ENCODE assay signal across 33 cellular contexts in genomic region chr20:48880331-48880730, GRCh38.
"Had no signal": no experiment of that assay in that cellular context is flagged by ENCODE, and none has a peak within 500 bp of the region (broad histone marks: within the 10 kb centered on the region; RNA-seq: fewer than 3 reads in every experiment).

No MANE protein-coding gene starts in this region.

- ATAC-seq: activated CD8-positive, alpha-beta T cell treated with anti-CD3 and anti-CD28 coated beads for 36 hours; activated naive CD8-positive, alpha-beta T cell treated with anti-CD3 and anti-CD28 coated beads, Interleukin-2, amount 50 U/mL, for 24 hours; activated T-cell treated with anti-CD3 and anti-CD28 coated beads, Interleukin-2, amount 50 U/mL, for 4 hours; activated T-helper 17 cell treated with anti-CD3 and anti-CD28 coated beads, Interleukin-2, amount 50 U/mL, for 72 hours; body of pancreas; foreskin keratinocyte; gastroesophageal sphincter; heart right ventricle; WTC11 had no signal

- H3K27ac ChIP-seq: adrenal gland, body of pancreas, colonic mucosa, dorsolateral prefrontal cortex, esophagus muscularis mucosa, foreskin keratinocyte, gastroesophageal sphincter, hepatocyte, VCaP had no signal

- H3K27ac Mint-ChIP-seq: activated CD8-positive, alpha-beta T cell treated with anti-CD3 and anti-CD28 coated beads for 36 hours; activated naive CD4-positive, alpha-beta T cell treated with anti-CD3 and anti-CD28 coated beads for 36 hours; activated naive CD4-positive, alpha-beta T cell treated with anti-CD3 and anti-CD28 coated beads, Interleukin-2, amount 50 U/mL, for 24 hours; activated naive CD8-positive, alpha-beta T cell treated with anti-CD3 and anti-CD28 coated beads for 36 hours; activated naive CD8-positive, alpha-beta T cell treated with anti-CD3 and anti-CD28 coated beads, Interleukin-2, amount 50 U/mL, for 24 hours; activated T-helper 17 cell treated with anti-CD3 and anti-CD28 coated beads, Interleukin-2, amount 50 U/mL, for 72 hours; dendritic cell treated with granulocyte-macrophage colony-stimulating factor and Interleukin-4, amounts not matched to agents 40 ng/mL and 50 ng/mL, for 4 days; endodermal cell; WTC11 had no signal

- H3K9me3 Mint-ChIP-seq: activated CD8-positive, alpha-beta T cell treated with anti-CD3 and anti-CD28 coated beads for 36 hours; activated naive CD4-positive, alpha-beta T cell treated with anti-CD3 and anti-CD28 coated beads for 36 hours; activated naive CD4-positive, alpha-beta T cell treated with anti-CD3 and anti-CD28 coated beads, Interleukin-2, amount 50 U/mL, for 24 hours; activated naive CD8-positive, alpha-beta T cell treated with anti-CD3 and anti-CD28 coated beads for 36 hours; activated naive CD8-positive, alpha-beta T cell treated with anti-CD3 and anti-CD28 coated beads, Interleukin-2, amount 50 U/mL, for 24 hours; activated T-cell treated with anti-CD3 and anti-CD28 coated beads, Interleukin-2, amount 50 U/mL, for 4 hours; activated T-helper 17 cell treated with anti-CD3 and anti-CD28 coated beads, Interleukin-2, amount 50 U/mL, for 72 hours; dendritic cell treated with granulocyte-macrophage colony-stimulating factor and Interleukin-4, amounts not matched to agents 40 ng/mL and 50 ng/mL, for 4 days; endodermal cell had no signal

- H3K4me1 Mint-ChIP-seq: activated naive CD8-positive, alpha-beta T cell treated with anti-CD3 and anti-CD28 coated beads for 36 hours; activated T-helper 17 cell treated with anti-CD3 and anti-CD28 coated beads, Interleukin-2, amount 50 U/mL, for 72 hours had no signal

- H3K36me3 ChIP-seq: adrenal gland, colonic mucosa, esophagus muscularis mucosa, gastroesophageal sphincter, heart right ventricle had no signal

- H3K4me1 ChIP-seq: adrenal gland, body of pancreas, colonic mucosa, foreskin keratinocyte had no signal

- H3K27me3 ChIP-seq: adrenal gland, body of pancreas, colonic mucosa, dorsolateral prefrontal cortex, esophagus muscularis mucosa, gastroesophageal sphincter, heart right ventricle, hepatocyte had no signal

- H3K27me3 Mint-ChIP-seq: activated CD8-positive, alpha-beta T cell treated with anti-CD3 and anti-CD28 coated beads for 36 hours; activated naive CD4-positive, alpha-beta T cell treated with anti-CD3 and anti-CD28 coated beads, Interleukin-2, amount 50 U/mL, for 24 hours; activated naive CD8-positive, alpha-beta T cell treated with anti-CD3 and anti-CD28 coated beads for 36 hours; activated naive CD8-positive, alpha-beta T cell treated with anti-CD3 and anti-CD28 coated beads, Interleukin-2, amount 50 U/mL, for 24 hours; activated T-helper 17 cell treated with anti-CD3 and anti-CD28 coated beads, Interleukin-2, amount 50 U/mL, for 72 hours; dendritic cell treated with granulocyte-macrophage colony-stimulating factor and Interleukin-4, amounts not matched to agents 40 ng/mL and 50 ng/mL, for 4 days had no signal

- DNase-seq: activated CD4-positive, alpha-beta T cell treated with anti-CD3 and anti-CD28 coated beads for 1 hour; activated CD4-positive, alpha-beta T cell treated with anti-CD3 and anti-CD28 coated beads for 4 hours; activated CD4-positive, alpha-beta T cell treated with anti-CD3 and anti-CD28 coated beads, Interleukin-2, amount 50 U/mL, for 1 hour; activated CD4-positive, alpha-beta T cell treated with anti-CD3 and anti-CD28 coated beads, Interleukin-2, amount 50 U/mL, for 48 hours; activated CD8-positive, alpha-beta memory T cell treated with anti-CD3 and anti-CD28 coated beads for 24 hours; activated CD8-positive, alpha-beta T cell treated with anti-CD3 and anti-CD28 coated beads for 36 hours; activated effector memory CD4-positive, alpha-beta T cell treated with Interleukin-2 at 50 U/mL for 16 hours; activated gamma-delta T cell treated with Interleukin-2 at 50 U/mL for 16 hours; activated naive CD4-positive, alpha-beta T cell treated with anti-CD3 and anti-CD28 coated beads for 36 hours; activated naive CD8-positive, alpha-beta T cell treated with anti-CD3 and anti-CD28 coated beads for 36 hours; activated naive CD8-positive, alpha-beta T cell treated with anti-CD3 and anti-CD28 coated beads, Interleukin-2, amount 50 U/mL, for 24 hours; activated T-cell treated with anti-CD3 and anti-CD28 coated beads, Interleukin-2, amount 50 U/mL, for 4 hours; aorta; body of pancreas; central memory CD4-positive, alpha-beta T cell; cerebellar nuclear complex; colonic mucosa; dorsolateral prefrontal cortex; effector memory CD4-positive, alpha-beta T cell; endodermal cell; erythroblast; foreskin keratinocyte; heart right ventricle; T-helper 2 cell had no signal

- H2AFZ ChIP-seq: hepatocyte had no signal

- H3K4me2 ChIP-seq: hepatocyte had no signal

- H3K4me3 Mint-ChIP-seq: activated CD8-positive, alpha-beta T cell treated with anti-CD3 and anti-CD28 coated beads for 36 hours; activated naive CD4-positive, alpha-beta T cell treated with anti-CD3 and anti-CD28 coated beads for 36 hours; activated naive CD4-positive, alpha-beta T cell treated with anti-CD3 and anti-CD28 coated beads, Interleukin-2, amount 50 U/mL, for 24 hours; activated naive CD8-positive, alpha-beta T cell treated with anti-CD3 and anti-CD28 coated beads for 36 hours; activated naive CD8-positive, alpha-beta T cell treated with anti-CD3 and anti-CD28 coated beads, Interleukin-2, amount 50 U/mL, for 24 hours; activated T-cell treated with anti-CD3 and anti-CD28 coated beads, Interleukin-2, amount 50 U/mL, for 4 hours; activated T-helper 17 cell treated with anti-CD3 and anti-CD28 coated beads, Interleukin-2, amount 50 U/mL, for 72 hours; dendritic cell treated with granulocyte-macrophage colony-stimulating factor and Interleukin-4, amounts not matched to agents 40 ng/mL and 50 ng/mL, for 4 days; endodermal cell; WTC11 had no signal

- H3K9me3 ChIP-seq: adrenal gland, body of pancreas, colonic mucosa, esophagus muscularis mucosa, gastroesophageal sphincter, heart right ventricle had no signal

- H3K4me3 ChIP-seq: adrenal gland, body of pancreas, colonic mucosa, dorsolateral prefrontal cortex, esophagus muscularis mucosa, gastroesophageal sphincter, heart right ventricle, hepatocyte had no signal

- H3K79me2 ChIP-seq: hepatocyte had no signal

- H3K36me3 Mint-ChIP-seq: activated naive CD4-positive, alpha-beta T cell treated with anti-CD3 and anti-CD28 coated beads, Interleukin-2, amount 50 U/mL, for 24 hours; activated naive CD8-positive, alpha-beta T cell treated with anti-CD3 and anti-CD28 coated beads for 36 hours; WTC11 had no signal
